ENCODE assay signal across 8 cellular contexts in the genomic region with DNA sequence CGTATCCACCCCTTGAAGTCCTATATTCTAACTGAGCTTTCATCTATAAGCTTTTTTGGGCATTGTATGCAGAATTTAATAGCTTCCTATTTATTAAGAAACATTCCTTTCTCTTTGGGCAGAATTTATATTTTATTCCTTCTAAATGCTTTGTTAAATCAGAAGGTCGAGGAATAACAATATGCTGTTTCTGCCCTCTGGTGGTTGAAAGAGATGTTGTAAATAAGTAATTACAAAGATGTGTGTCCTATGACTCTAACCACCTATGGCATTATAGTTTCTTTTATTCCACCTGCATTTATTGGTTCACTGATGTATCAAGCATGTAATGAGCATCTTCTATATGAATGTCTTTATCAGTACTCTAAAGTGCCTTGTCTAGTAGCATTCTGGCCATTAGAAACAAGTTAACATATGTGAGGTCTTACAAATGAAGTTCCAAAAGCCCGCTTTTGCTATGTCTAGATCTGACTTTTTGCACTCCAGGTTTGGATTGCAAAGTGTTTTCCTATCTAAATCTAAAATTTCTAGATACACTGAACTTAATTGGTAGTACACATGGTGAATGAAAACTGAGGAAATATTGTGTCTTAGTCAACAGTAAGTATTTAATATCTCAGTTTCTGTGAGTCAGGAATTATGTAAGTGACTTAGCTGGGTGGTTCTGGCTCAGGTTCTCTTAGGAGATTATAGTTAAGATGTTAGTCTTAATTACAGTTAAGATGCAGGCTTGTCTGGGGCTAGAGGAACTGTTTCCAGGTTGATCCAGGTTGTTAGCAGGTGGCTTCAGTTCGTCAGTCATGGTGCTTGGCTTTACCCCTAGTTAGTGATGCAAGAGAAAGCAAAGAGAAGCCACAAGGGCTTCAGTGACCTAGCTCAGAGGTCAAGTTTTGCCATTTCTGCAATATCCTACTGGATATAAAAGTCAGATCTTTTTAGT. TPM values are rescaled to one million over a fixed set of nuclear protein-coding genes. Genes with fewer than 3 reads are reported as not detected.
DNase-seq lines count a peak whose midpoint lies in the region; ATAC-seq, FAIRE-seq and TF ChIP-seq lines count a peak whose summit lies in the region.

No MANE protein-coding gene starts in this region.

- FAIRE-seq in islet of Langerhans (lab: Jason Lieb, UNC) = peak; percentile 98

- no peaks in the 10 kb centered on the region for H3K9me3 ChIP-seq in upper lobe of right lung

- peak; percentile 77 to 81 for TF ChIP-seq CTCF in brain (conservative IDR thresholded peaks at IDR 0.05)
- peak; percentile 70 for TF ChIP-seq CTCF in upper lobe of right lung (IDR thresholded peaks at IDR 0.05)

- peak overlapping the region in 4 of 5 experiments; percentile 28 to 83 (median 58) for H3K27ac Mint-ChIP-seq in brain

- H3K4me1 ChIP-seq in upper lobe of right lung = peaks cover 34% of the 10 kb centered on the region

- intact Hi-C loops in upper lobe of right lung (cut with DNase I) = no loop called here

- no peak overlapping the region for H3K27ac ChIP-seq in upper lobe of right lung

- no peaks in the 10 kb centered on the region for H3K36me3 ChIP-seq in upper lobe of right lung

- H3K9me3 Mint-ChIP-seq in brain = peaks cover 0 to 4% (median 0%) of the 10 kb centered on the region in 5 experiments

- H3K36me3 Mint-ChIP-seq in brain = no peaks in the 10 kb centered on the region

- DNase-seq in AG08396 (ENCODE audit: low spot score) (peak; percentile 19), NCI-H2081 treated with DMSO at 0.1 percent for 48 hours (lab: John Stamatoyannopoulos, UW) (peak; percentile 31), upper lobe of right lung (no peak)
- DNase-seq in activated CD4-positive, alpha-beta T cell treated with anti-CD3 and anti-CD28 coated beads, Interleukin-2, amount 50 U/mL, for 48 hours = no peak

- H3K4me3 Mint-ChIP-seq in brain = peak overlapping the region in 2 of 5 experiments; percentile 13 to 29

- H3K27me3 Mint-ChIP-seq in brain = no peaks in the 10 kb centered on the region

- peaks cover 75% of the 10 kb centered on the region for H3K4me1 Mint-ChIP-seq in brain

- no peak overlapping the region for H3K4me3 ChIP-seq in upper lobe of right lung

- ATAC-seq in GM18519 (IDR thresholded peaks at IDR 0.05; ENCODE audit: low FRiP score, unreplicated experiment) (peak; percentile 51), upper lobe of right lung (peak; percentile 74), GM18498 (IDR thresholded peaks at IDR 0.05; ENCODE audit: unreplicated experiment) (no peak)

- no peaks in the 10 kb centered on the region for H3K27me3 ChIP-seq in upper lobe of right lung

RNA-seq across cellular contexts. Expression of a gene that starts 57.5 kb away (rescaled TPM):
- polyA plus RNA-seq in brain (ENCODE audit: insufficient read depth, low read depth, low replicate concordance) = 8.6 TPM
- total RNA-seq in upper lobe of right lung = 30.2 TPM

Comparison
In these comparisons a context has a peak if more than half of its experiments do, and no peak if none do; other contexts are left out.
1. DNase-seq: peak in AG08396 (single experiment) and NCI-H2081 treated with DMSO at 0.1 percent for 48 hours (single experiment); none in upper lobe of right lung (single experiment) and activated CD4-positive, alpha-beta T cell treated with anti-CD3 and anti-CD28 coated beads, Interleukin-2, amount 50 U/mL, for 48 hours (0 of 2).